17 cellular contexts compared by ENCODE assay signal in the genomic region with DNA sequence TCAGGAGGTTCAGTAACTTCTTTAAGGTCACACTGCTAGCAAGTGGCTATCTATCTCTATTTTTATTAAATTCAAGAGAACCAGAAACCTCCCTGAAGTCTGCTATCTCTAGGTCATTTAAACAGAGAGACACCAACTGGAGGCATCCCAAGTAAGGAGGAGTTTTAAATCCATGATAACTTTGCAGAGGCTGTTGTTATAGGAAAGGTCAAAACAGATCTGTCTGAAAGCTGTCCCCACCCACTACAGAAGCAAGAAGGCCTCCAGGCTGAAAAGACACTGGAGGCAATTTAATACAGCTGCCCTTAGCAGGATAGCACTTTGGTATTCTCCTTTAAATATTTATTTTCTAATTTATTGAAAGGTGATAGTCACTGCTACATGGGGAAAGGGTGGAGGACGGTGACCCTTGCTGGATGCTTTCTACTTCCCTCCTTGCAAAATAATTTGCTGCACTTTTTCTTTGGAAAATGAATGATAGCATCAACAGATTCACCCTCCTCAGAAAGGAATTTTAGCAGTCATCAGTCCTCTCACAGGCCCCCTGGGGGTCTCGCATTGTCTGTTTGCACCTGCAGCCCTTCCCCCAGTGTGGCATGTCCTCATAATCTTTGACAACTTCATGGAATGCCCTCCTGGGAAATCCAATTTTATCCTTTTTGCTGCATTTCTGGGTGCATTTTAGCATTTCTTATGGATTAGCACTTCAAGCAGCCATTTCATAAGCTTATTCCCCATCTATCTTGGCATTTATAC.
DNase-seq lines count a peak whose midpoint lies in the region; ATAC-seq lines count a peak whose summit lies in the region.
"Had no signal": no experiment of that assay in that cellular context is flagged by ENCODE, and none has a peak within 500 bp of the region (broad histone marks: within the 10 kb centered on the region; RNA-seq: fewer than 3 reads in every experiment).

No MANE protein-coding gene starts in this region.

- intact Hi-C loops in right cardiac atrium (cut with DNase I), result no loop called here

- no peaks in the 10 kb centered on the region for H3K27me3 ChIP-seq in right cardiac atrium (ENCODE audit: control insufficient read depth, insufficient read depth)
- no peaks in the 10 kb centered on the region for H3K27me3 ChIP-seq in stomach smooth muscle (ENCODE audit: control insufficient read depth in 1 of 2, insufficient read depth in 2 of 2, low read length in 2 of 2)
- H3K27me3 ChIP-seq: testis had no signal

- ATAC-seq in right cardiac atrium, result peak; percentile 85 to 89
- no peak for ATAC-seq in HG02938 (IDR thresholded peaks at IDR 0.05; ENCODE audit: unreplicated experiment)
- ATAC-seq: effector memory CD8-positive, alpha-beta T cell; HCT116 had no signal

- H3K4me1 ChIP-seq in right cardiac atrium (ENCODE audit: control insufficient read depth, insufficient read depth, low read length) (peaks cover 2% of the 10 kb centered on the region), stomach smooth muscle (ENCODE audit: control insufficient read depth, insufficient read depth, low read length) (peaks cover 15% of the 10 kb centered on the region)

- H3K27ac ChIP-seq in right cardiac atrium (ENCODE audit: low read length) (peak overlapping the region; percentile 90), stomach smooth muscle (ENCODE audit: low read length) (peak overlapping the region; percentile 53)

- H3K36me3 ChIP-seq in stomach smooth muscle (ENCODE audit: control insufficient read depth in 2 of 2, insufficient read depth in 2 of 2, low read length in 2 of 2), result no peaks in the 10 kb centered on the region

- H3K4me3 ChIP-seq in right cardiac atrium (ENCODE audit: low read length) (no peak overlapping the region), stomach smooth muscle (ENCODE audit: low read length in 2 of 2) (no peak overlapping the region)
- H3K4me3 ChIP-seq: K562, testis had no signal

- peak overlapping the region in 1 of 2 donors; percentile 13 for H3K9ac ChIP-seq in stomach smooth muscle (ENCODE audit: low read length in 2 of 2)

- DNase-seq in NCI-H510A treated with DMSO at 0.1 percent for 48 hours (lab: John Stamatoyannopoulos, UW) (peak; percentile 11), NCI-H510A (lab: John Stamatoyannopoulos, UW) (no peak), SK-N-DZ (ENCODE audit: low spot score) (peak; percentile 85), right cardiac atrium (no peak), DMS153 treated with DMSO at 0.1 percent for 48 hours (lab: John Stamatoyannopoulos, UW; ENCODE audit: unreplicated experiment) (no peak), NCI-H2196 treated with DMSO at 0.1 percent for 48 hours (lab: John Stamatoyannopoulos, UW; ENCODE audit: unreplicated experiment) (no peak)
- DNase-seq: 8988T; activated B cell treated with CpG ODN at 0.5 μM for 24 hours; activated T-cell treated with anti-CD3 and anti-CD28 coated beads, Interleukin-2, amount 50 U/mL, for 24 hours; effector memory CD8-positive, alpha-beta T cell; head of caudate nucleus; NCI-H2171 treated with DMSO at 0.1 percent for 48 hours; testis had no signal

- H3K9me3 ChIP-seq in right cardiac atrium (ENCODE audit: control insufficient read depth, low read length) (no peaks in the 10 kb centered on the region), stomach smooth muscle (ENCODE audit: control insufficient read depth in 2 of 2, low read length in 2 of 2) (no peaks in the 10 kb centered on the region)
- H3K9me3 ChIP-seq: testis had no signal

- 64% methylated on average over 2 of the region's 2 CpGs for WGBS in right cardiac atrium

Comparison
In these comparisons a context has a peak if more than half of its experiments do, and no peak if none do; other contexts are left out.
1. DNase-seq: peak in NCI-H510A treated with DMSO at 0.1 percent for 48 hours (single experiment) and SK-N-DZ (single experiment); none in NCI-H510A (single experiment), right cardiac atrium (0 of 3), DMS153 treated with DMSO at 0.1 percent for 48 hours (single experiment) and NCI-H2196 treated with DMSO at 0.1 percent for 48 hours (single experiment).